Comparison of ENCODE assay signal across 32 cellular contexts in the genomic region with DNA sequence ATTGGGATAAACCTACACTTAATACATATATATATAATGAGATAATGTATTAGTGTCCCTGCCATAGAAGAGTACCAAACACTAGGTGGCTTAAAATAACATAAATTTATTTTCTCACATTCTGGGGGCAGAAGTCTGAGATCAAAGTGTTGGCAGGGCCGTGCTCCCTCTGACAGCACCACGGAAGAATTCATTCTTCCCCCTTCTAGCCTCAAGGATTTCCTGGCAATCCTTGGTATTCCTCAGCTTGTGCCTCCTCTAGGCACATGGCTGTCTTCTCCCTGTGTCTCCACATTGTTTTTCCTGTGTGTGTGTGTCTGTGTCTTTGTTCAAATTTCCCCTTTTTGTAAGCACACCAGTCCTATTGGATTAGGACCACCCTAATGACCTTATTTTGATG.
"Had no signal": no experiment of that assay in that cellular context is flagged by ENCODE, and none has a peak within 500 bp of the region (broad histone marks: within the 10 kb centered on the region; RNA-seq: fewer than 3 reads in every experiment).

No MANE protein-coding gene starts in this region.

- H3K4me1 ChIP-seq: Peyer's patch had no signal

- H3K27me3 ChIP-seq: cardiac muscle cell, Peyer's patch had no signal

- FAIRE-seq: K562 had no signal

- H3K4me3 Mint-ChIP-seq: activated B cell treated with CpG ODN at 0.5 μM for 24 hours; activated CD4-positive, alpha-beta memory T cell treated with anti-CD3 and anti-CD28 coated beads for 36 hours; activated CD8-positive, alpha-beta memory T cell treated with anti-CD3 and anti-CD28 coated beads, Interleukin-2, amount 10 ng/mL, durations not matched to agents 7 days and 5 days; activated naive CD4-positive, alpha-beta T cell treated with anti-CD3 and anti-CD28 coated beads, Interleukin-2, amount 10 ng/mL, durations not matched to agents 7 days and 5 days; activated naive CD8-positive, alpha-beta T cell; activated naive CD8-positive, alpha-beta T cell treated with anti-CD3 and anti-CD28 coated beads, Interleukin-2, amount 50 U/mL, for 24 hours; central memory CD8-positive, alpha-beta T cell; T-cell; T-helper 17 cell had no signal

- H3K4me1 Mint-ChIP-seq: activated B cell treated with CpG ODN at 0.5 μM for 24 hours; activated naive CD4-positive, alpha-beta T cell treated with anti-CD3 and anti-CD28 coated beads, Interleukin-2, amount 10 ng/mL, durations not matched to agents 7 days and 5 days; activated naive CD8-positive, alpha-beta T cell treated with anti-CD3 and anti-CD28 coated beads, Interleukin-2, amount 50 U/mL, for 24 hours; central memory CD8-positive, alpha-beta T cell; T-cell; T-helper 17 cell had no signal

- H3K36me3 ChIP-seq: cardiac muscle cell, Peyer's patch had no signal

- H3K27ac Mint-ChIP-seq: activated B cell treated with CpG ODN at 0.5 μM for 24 hours; activated CD4-positive, alpha-beta memory T cell treated with anti-CD3 and anti-CD28 coated beads for 36 hours; activated CD8-positive, alpha-beta memory T cell treated with anti-CD3 and anti-CD28 coated beads, Interleukin-2, amount 10 ng/mL, durations not matched to agents 7 days and 5 days; activated naive CD4-positive, alpha-beta T cell treated with anti-CD3 and anti-CD28 coated beads, Interleukin-2, amount 10 ng/mL, durations not matched to agents 7 days and 5 days; activated naive CD8-positive, alpha-beta T cell; activated naive CD8-positive, alpha-beta T cell treated with anti-CD3 and anti-CD28 coated beads, Interleukin-2, amount 50 U/mL, for 24 hours; T-cell; T-helper 17 cell had no signal

- ATAC-seq: activated CD8-positive, alpha-beta memory T cell treated with anti-CD3 and anti-CD28 coated beads, Interleukin-2, amount 10 ng/mL, durations not matched to agents 7 days and 5 days; activated naive CD8-positive, alpha-beta T cell treated with anti-CD3 and anti-CD28 coated beads, Interleukin-2, amount 50 U/mL, for 24 hours; K562; PC-3; SK-N-SH treated with all-trans-retinoic acid at 6 μM for 48 hours; T-cell; T-helper 17 cell had no signal

- H3K9me3 Mint-ChIP-seq: activated B cell treated with CpG ODN at 0.5 μM for 24 hours; activated naive CD4-positive, alpha-beta T cell treated with anti-CD3 and anti-CD28 coated beads, Interleukin-2, amount 10 ng/mL, durations not matched to agents 7 days and 5 days; activated naive CD8-positive, alpha-beta T cell treated with anti-CD3 and anti-CD28 coated beads, Interleukin-2, amount 50 U/mL, for 24 hours; central memory CD8-positive, alpha-beta T cell had no signal

- H3K27me3 Mint-ChIP-seq: activated B cell treated with CpG ODN at 0.5 μM for 24 hours; activated naive CD4-positive, alpha-beta T cell treated with anti-CD3 and anti-CD28 coated beads, Interleukin-2, amount 10 ng/mL, durations not matched to agents 7 days and 5 days had no signal

- H3K36me3 Mint-ChIP-seq: activated CD4-positive, alpha-beta memory T cell treated with anti-CD3 and anti-CD28 coated beads for 36 hours; activated CD8-positive, alpha-beta memory T cell treated with anti-CD3 and anti-CD28 coated beads, Interleukin-2, amount 10 ng/mL, durations not matched to agents 7 days and 5 days; activated naive CD4-positive, alpha-beta T cell treated with anti-CD3 and anti-CD28 coated beads, Interleukin-2, amount 10 ng/mL, durations not matched to agents 7 days and 5 days; activated naive CD8-positive, alpha-beta T cell; T-cell had no signal

- H3K27ac ChIP-seq: cardiac muscle cell, Peyer's patch, VCaP had no signal

- H3K4me3 ChIP-seq: cardiac muscle cell, K562, Peyer's patch had no signal

- DNase-seq: activated B cell treated with CpG ODN at 0.5 μM for 24 hours; activated CD4-positive, alpha-beta memory T cell treated with anti-CD3 and anti-CD28 coated beads for 36 hours; activated CD4-positive, alpha-beta T cell treated with anti-CD3 and anti-CD28 coated beads for 4 hours; activated CD4-positive, alpha-beta T cell treated with anti-CD3 and anti-CD28 coated beads, Interleukin-2, amount 50 U/mL, for 1 hour; activated CD4-positive, CD25-positive, alpha-beta regulatory T cell treated with anti-CD3 and anti-CD28 coated beads, Interleukin-2, amount 50 U/mL, for 72 hours; activated CD8-positive, alpha-beta memory T cell treated with anti-CD3 and anti-CD28 coated beads for 24 hours; activated CD8-positive, alpha-beta memory T cell treated with anti-CD3 and anti-CD28 coated beads, Interleukin-2, amount 10 ng/mL, durations not matched to agents 7 days and 5 days; activated CD8-positive, alpha-beta memory T cell treated with anti-CD3 and anti-CD28 coated beads, Interleukin-2, amount 50 U/mL, for 48 hours; activated effector memory CD4-positive, alpha-beta T cell treated with Interleukin-2 at 50 U/mL for 16 hours; activated naive CD4-positive, alpha-beta T cell treated with anti-CD3 and anti-CD28 coated beads, Interleukin-2, amount 10 ng/mL, durations not matched to agents 7 days and 5 days; activated naive CD8-positive, alpha-beta T cell treated with anti-CD3 and anti-CD28 coated beads, Interleukin-2, amount 50 U/mL, for 24 hours; activated T-cell treated with anti-CD3 and anti-CD28 coated beads, Interleukin-2, amount 50 U/mL, for 48 hours; anterior cingulate cortex; NCI-H1092; NCI-H1436 treated with DMSO at 0.1 percent for 48 hours; NCI-H1694 treated with DMSO at 0.1 percent for 48 hours; NCI-H2029; NCI-H345; NCI-H524 treated with DMSO at 0.1 percent for 48 hours; NK-92 treated with Interleukin-12 subunit alpha and Interleukin-12 subunit beta, amount 100 ng/mL, for 24 hours; PC-3; Peyer's patch; RPMI8226; SHP77 treated with DMSO at 0.1 percent for 48 hours; T-cell; T-helper 17 cell had no signal

- H3K9me3 ChIP-seq: Peyer's patch had no signal
